Comparison of ENCODE assay signal across 1 cellular context in genomic region chr6:38018755-38019165, GRCh38.
TF ChIP-seq lines count a peak whose summit lies in the region.

No MANE protein-coding gene starts in this region.

TF ChIP-seq in K562, 482 proteins besides CTCF, POLR2A, EP300 and RAD21 (continued from another document):
- TF ChIP-seq PKNOX1 (IDR thresholded peaks at IDR 0.05) = peak; percentile 47; the same call in 1 of the 2 replicates
- no peak for TF ChIP-seq PRDM10 (IDR thresholded peaks at IDR 0.05; ENCODE audit: partially characterized antibody)
